20 cellular contexts compared by ENCODE assay signal in the genomic region with DNA sequence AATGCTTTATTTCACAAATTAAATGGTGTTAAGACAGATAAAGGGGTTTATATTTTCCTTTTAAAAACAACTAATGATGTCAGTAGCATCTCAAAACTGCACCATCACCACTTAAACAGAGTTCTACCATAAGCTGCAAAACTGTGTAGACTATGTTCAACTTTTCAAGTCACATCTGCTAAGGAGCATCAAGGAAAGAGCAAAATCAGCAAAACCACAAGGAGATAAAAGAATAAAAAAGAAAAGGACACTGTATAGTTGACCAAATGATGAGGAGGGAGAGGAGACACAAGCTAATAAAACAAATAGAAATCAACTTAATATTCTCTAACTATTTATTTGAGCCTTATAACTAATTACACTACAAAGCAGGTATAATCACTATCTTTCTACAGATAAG.
"Had no signal": no experiment of that assay in that cellular context is flagged by ENCODE, and none has a peak within 500 bp of the region (broad histone marks: within the 10 kb centered on the region; RNA-seq: fewer than 3 reads in every experiment).

No MANE protein-coding gene starts in this region.

- H3K27me3 ChIP-seq: esophagus squamous epithelium, gastroesophageal sphincter, pancreas had no signal

- H3K9me3 ChIP-seq: esophagus squamous epithelium, gastroesophageal sphincter, left ventricle myocardium inferior, lower lobe of right lung, pancreas had no signal

- H3K9me3 Mint-ChIP-seq: dendritic cell treated with granulocyte-macrophage colony-stimulating factor and Interleukin-4, amounts not matched to agents 40 ng/mL and 50 ng/mL, for 4 days; immature natural killer cell; memory B cell; natural killer cell had no signal

- ATAC-seq: gastroesophageal sphincter, left cardiac atrium, lower lobe of right lung, natural killer cell, pancreas, right cardiac atrium had no signal

- DNase-seq: esophagus squamous epithelium; foreskin fibroblast; glutamatergic neuron; immature natural killer cell; kidney; left cardiac atrium; left ventricle myocardium inferior; lower lobe of right lung; natural killer cell; pancreas; stimulated activated CD4-positive, alpha-beta T cell treated with anti-CD3 and anti-CD28 coated beads, Interleukin-2, amount 100 ng/mL, for 48 hours; stimulated activated naive CD4-positive, alpha-beta T cell treated with Interleukin-2 at 50 U/mL for 16 hours; trophoblast cell had no signal

- H3K4me2 ChIP-seq: smooth muscle cell had no signal

- H3K27me3 Mint-ChIP-seq: dendritic cell treated with granulocyte-macrophage colony-stimulating factor and Interleukin-4, amounts not matched to agents 40 ng/mL and 50 ng/mL, for 4 days; memory B cell; progenitor cell of endocrine pancreas had no signal

- FAIRE-seq: kidney, pancreas had no signal

- H3K27ac ChIP-seq: esophagus squamous epithelium, gastroesophageal sphincter, left ventricle myocardium inferior, lower lobe of right lung, pancreas had no signal

- H3K4me3 ChIP-seq: esophagus squamous epithelium, gastroesophageal sphincter, left ventricle myocardium inferior, lower lobe of right lung, pancreas, smooth muscle cell had no signal

- H3K4me3 Mint-ChIP-seq: dendritic cell treated with granulocyte-macrophage colony-stimulating factor and Interleukin-4, amounts not matched to agents 40 ng/mL and 50 ng/mL, for 4 days; immature natural killer cell; memory B cell; mesothelial cell of epicardium; natural killer cell had no signal

- H3K4me1 ChIP-seq: esophagus squamous epithelium, gastroesophageal sphincter, left ventricle myocardium inferior, lower lobe of right lung had no signal

- H3K27ac Mint-ChIP-seq: dendritic cell treated with granulocyte-macrophage colony-stimulating factor and Interleukin-4, amounts not matched to agents 40 ng/mL and 50 ng/mL, for 4 days; memory B cell; mesothelial cell of epicardium; natural killer cell had no signal
